8 cellular contexts compared by ENCODE assay signal in genomic region chr5:108381955-108382783, GRCh38. TPM values are rescaled to one million over a fixed set of nuclear protein-coding genes. Genes with fewer than 3 reads are reported as not detected.
DNase-seq lines count a peak whose midpoint lies in the region; ATAC-seq and TF ChIP-seq lines count a peak whose summit lies in the region.

TSS of gene FBXL17 (minus strand) at chr5:108382098.

- TF ChIP-seq POLR2A in Peyer's patch (IDR thresholded peaks at IDR 0.05): peak; percentile 84 to 86
- peak in 3 of 4 donors; percentile 14 to 93 (median 89) for TF ChIP-seq POLR2A in esophagus squamous epithelium (IDR thresholded peaks at IDR 0.05)

- peak; percentile 80 for ATAC-seq in GM21717 (IDR thresholded peaks at IDR 0.05; ENCODE audit: unreplicated experiment)
- ATAC-seq in activated T-cell treated with anti-CD3 and anti-CD28 coated beads, Interleukin-2, amount 50 U/mL, for 72 hours (replicated peaks in 1 of 2): peak; percentile 86 to 87
- ATAC-seq in stimulated activated effector memory CD8-positive, alpha-beta T cell treated with anti-CD3 and anti-CD28 coated beads, Interleukin-12 subunit alpha, Interleukin-12 subunit beta, amount 100 ng/mL, for 72 hours: peak; percentile 91

- no peaks in the 10 kb centered on the region for H3K27me3 Mint-ChIP-seq in activated T-cell treated with anti-CD3 and anti-CD28 coated beads, Interleukin-2, amount 50 U/mL, for 72 hours (ENCODE audit: low read depth)

- peak within 1 kb of the TSS; percentile 99 for H3K27ac Mint-ChIP-seq in activated T-cell treated with anti-CD3 and anti-CD28 coated beads, Interleukin-2, amount 50 U/mL, for 72 hours
- H3K27ac Mint-ChIP-seq in stimulated activated effector memory CD8-positive, alpha-beta T cell treated with anti-CD3 and anti-CD28 coated beads, Interleukin-12 subunit alpha, Interleukin-12 subunit beta, amount 100 ng/mL, for 72 hours: peak within 1 kb of the TSS; percentile 87

- no peaks in the 10 kb centered on the region for H3K27me3 ChIP-seq in Peyer's patch
- H3K27me3 ChIP-seq in esophagus squamous epithelium: no peaks in the 10 kb centered on the region

- H3K4me3 ChIP-seq in Peyer's patch: peak within 1 kb of the TSS; percentile 80 to 94 (median 86)
- peak within 1 kb of the TSS; percentile 81 to 95 (median 90) for H3K4me3 ChIP-seq in esophagus squamous epithelium

- H3K9me3 ChIP-seq in Peyer's patch: no peaks in the 10 kb centered on the region
- H3K9me3 ChIP-seq in esophagus squamous epithelium: no peaks in the 10 kb centered on the region

- DNase-seq in DMS53 (lab: John Stamatoyannopoulos, UW): peak; percentile 99
- peak; percentile 94 for DNase-seq in KBM-7
- peak; percentile 94 to 98 (median 96) for DNase-seq in Peyer's patch
- peak; percentile 93 to 95 for DNase-seq in activated T-cell treated with anti-CD3 and anti-CD28 coated beads, Interleukin-2, amount 50 U/mL, for 72 hours
- peak; percentile 87 for DNase-seq in esophagus squamous epithelium (lab: John Stamatoyannopoulos, UW)
- peak; percentile 98 for DNase-seq in myocyte (ENCODE audit: low read depth)
- peak; percentile 82 to 94 for DNase-seq in stimulated activated effector memory CD8-positive, alpha-beta T cell treated with anti-CD3 and anti-CD28 coated beads, Interleukin-12 subunit alpha, Interleukin-12 subunit beta, amount 100 ng/mL, for 72 hours (ENCODE audit: low spot score in 2 of 2)

- H3K4me1 ChIP-seq in Peyer's patch (peaks cover 0 to 28% (median 5%) of the 10 kb centered on the region in 4 donors), esophagus squamous epithelium (peaks cover 8 to 34% (median 14%) of the 10 kb centered on the region in 3 donors)

- WGBS in esophagus squamous epithelium, 2 donors: 0% methylated on average over 9 to 37 of the region's 82 CpGs

- peaks cover 29% of the 10 kb centered on the region for H3K4me1 Mint-ChIP-seq in activated T-cell treated with anti-CD3 and anti-CD28 coated beads, Interleukin-2, amount 50 U/mL, for 72 hours (ENCODE audit: low read depth)
- peaks cover 31% of the 10 kb centered on the region for H3K4me1 Mint-ChIP-seq in stimulated activated effector memory CD8-positive, alpha-beta T cell treated with anti-CD3 and anti-CD28 coated beads, Interleukin-12 subunit alpha, Interleukin-12 subunit beta, amount 100 ng/mL, for 72 hours

- in situ Hi-C loops in KBM-7 (cut with MboI; ENCODE audit: low pct_unique_long_range_greater_than_20kb, low sequenced_read_pairs): no loop called here

- intact Hi-C loops in esophagus squamous epithelium (cut with DNase I): no loop called here

- no peaks in the 10 kb centered on the region for H3K36me3 ChIP-seq in Peyer's patch
- no peaks in the 10 kb centered on the region for H3K36me3 ChIP-seq in esophagus squamous epithelium

- H3K9me3 Mint-ChIP-seq in activated T-cell treated with anti-CD3 and anti-CD28 coated beads, Interleukin-2, amount 50 U/mL, for 72 hours: peaks cover 0 to 2% of the 10 kb centered on the region in 2 donors
- no peaks in the 10 kb centered on the region for H3K9me3 Mint-ChIP-seq in stimulated activated effector memory CD8-positive, alpha-beta T cell treated with anti-CD3 and anti-CD28 coated beads, Interleukin-12 subunit alpha, Interleukin-12 subunit beta, amount 100 ng/mL, for 72 hours

- H3K36me3 Mint-ChIP-seq in activated T-cell treated with anti-CD3 and anti-CD28 coated beads, Interleukin-2, amount 50 U/mL, for 72 hours (ENCODE audit: insufficient read depth in 2 of 2): peaks cover 4 to 8% of the 10 kb centered on the region in 2 donors
- H3K36me3 Mint-ChIP-seq in stimulated activated effector memory CD8-positive, alpha-beta T cell treated with anti-CD3 and anti-CD28 coated beads, Interleukin-12 subunit alpha, Interleukin-12 subunit beta, amount 100 ng/mL, for 72 hours: peaks cover 13% of the 10 kb centered on the region

- peak within 1 kb of the TSS; percentile 91 to 94 for H3K4me3 Mint-ChIP-seq in activated T-cell treated with anti-CD3 and anti-CD28 coated beads, Interleukin-2, amount 50 U/mL, for 72 hours
- peak within 1 kb of the TSS; percentile 66 for H3K4me3 Mint-ChIP-seq in stimulated activated effector memory CD8-positive, alpha-beta T cell treated with anti-CD3 and anti-CD28 coated beads, Interleukin-12 subunit alpha, Interleukin-12 subunit beta, amount 100 ng/mL, for 72 hours

- H3K27ac ChIP-seq in Peyer's patch (peak within 1 kb of the TSS; percentile 99 to 100 (median 100)), esophagus squamous epithelium (peak within 1 kb of the TSS; percentile 94 to 100 (median 98))

- TF ChIP-seq CTCF in Peyer's patch (IDR thresholded peaks at IDR 0.05) (peak in 4 of 6 experiments; percentile 1 to 20 (median 14)), esophagus squamous epithelium (IDR thresholded peaks at IDR 0.05) (peak in 3 of 6 experiments; percentile 15 to 51 (median 19))

RNA-seq across cellular contexts. Expression of gene FBXL17, which starts in this region (rescaled TPM):
- total RNA-seq in Peyer's patch (10 to 100 TPM; 10.7 to 31.6 (median 22.1) TPM), esophagus squamous epithelium (10 to 100 TPM; 11.8 to 23.5 (median 13.8) TPM), myocyte (29.1 and 36.2 TPM in 2 replicates)
- 10 to 100 TPM; 12.5 to 14.5 TPM for total RNA-seq in activated T-cell treated with anti-CD3 and anti-CD28 coated beads, Interleukin-2, amount 50 U/mL, for 72 hours
- 14.4 TPM for polyA plus RNA-seq in myocyte (2012)

Comparison
In these comparisons a context has a peak if more than half of its experiments do, and no peak if none do; other contexts are left out.
1. Peak in every context shown above with its lines: DNase-seq, ATAC-seq, H3K4me3 ChIP-seq and H3K27ac ChIP-seq.